Comparison of ENCODE assay signal across 8 cellular contexts in genomic region chr17:58531661-58532554, GRCh38. TPM values are rescaled to one million over a fixed set of nuclear protein-coding genes. Genes with fewer than 3 reads are reported as not detected.
A peak's percentile ranks its signal among the peaks of the same experiment; 100 is the strongest.
DNase-seq lines count a peak whose midpoint lies in the region; ATAC-seq and TF ChIP-seq lines count a peak whose summit lies in the region.

No MANE protein-coding gene starts in this region.

- H3K4me2 ChIP-seq in SK-N-SH, result peak overlapping the region; percentile 99
- H3K4me2 ChIP-seq in trophoblast cell (ENCODE audit: low read length), result peak overlapping the region; percentile 81

- intact Hi-C loops in left ventricle myocardium inferior (cut with micrococcal nuclease), result no loop called here

- H3K27ac ChIP-seq in SK-N-SH (ENCODE audit: low read depth in 2 of 2, low read length in 1 of 2) (no peak overlapping the region), left ventricle myocardium inferior (replicated peaks) (peak overlapping the region; percentile 82), trophoblast cell (ENCODE audit: low read depth, low read length) (no peak overlapping the region)

- H3K9ac ChIP-seq in SK-N-SH (no peak overlapping the region), trophoblast cell (ENCODE audit: low read length) (no peak overlapping the region)

- no peaks in the 10 kb centered on the region for H3F3A ChIP-seq in SK-N-SH (replicated peaks; ENCODE audit: insufficient read depth)

- TF ChIP-seq EP300 in SK-N-SH (IDR thresholded peaks at IDR 0.05; ENCODE audit: borderline replicate concordance in 1 of 2, low read depth in 1 of 2, low read length in 1 of 2), result no peak

- ATAC-seq in HG03095 (IDR thresholded peaks at IDR 0.05; ENCODE audit: unreplicated experiment), result peak; percentile 66
- ATAC-seq in HG03378 (IDR thresholded peaks at IDR 0.05; ENCODE audit: unreplicated experiment), result no peak

- H3K4me3 ChIP-seq in SK-N-SH (ENCODE audit: low read depth in 2 of 2, low read length in 1 of 2), result peak overlapping the region; percentile 59 to 74
- peak overlapping the region; percentile 75 for H3K4me3 ChIP-seq in left ventricle myocardium inferior
- H3K4me3 ChIP-seq in trophoblast cell (ENCODE audit: low read depth, low read length), result peak overlapping the region; percentile 65

- DNase-seq in EL (peak; percentile 54), SK-N-SH (peak; percentile 95), amniotic epithelial cell (ENCODE audit: low read depth) (peak; percentile 28), left ventricle myocardium inferior (peak; percentile 73), trophoblast cell (peak; percentile 32 to 67), OCI-M2 (lab: John Stamatoyannopoulos, UW; ENCODE audit: unreplicated experiment) (no peak)

- no peaks in the 10 kb centered on the region for H3K79me2 ChIP-seq in SK-N-SH (ENCODE audit: insufficient read depth)
- H3K79me2 ChIP-seq in trophoblast cell (ENCODE audit: control insufficient read depth, insufficient read depth, low read length, poor library complexity), result no peaks in the 10 kb centered on the region

- TF ChIP-seq CTCF in SK-N-SH (IDR thresholded peaks at IDR 0.05), result no peak
- no peak for TF ChIP-seq CTCF in left ventricle myocardium inferior (IDR thresholded peaks at IDR 0.05; ENCODE audit: borderline replicate concordance)

- H3K9me3 ChIP-seq in SK-N-SH (no peaks in the 10 kb centered on the region), left ventricle myocardium inferior (replicated peaks) (no peaks in the 10 kb centered on the region), trophoblast cell (ENCODE audit: insufficient read depth, low read depth, low read length) (no peaks in the 10 kb centered on the region)

- no peak overlapping the region for H3K4ac ChIP-seq in trophoblast cell (ENCODE audit: low read depth, low read length)

- no peaks in the 10 kb centered on the region for H3K36me3 ChIP-seq in SK-N-SH (replicated peaks in 1 of 2; ENCODE audit: control insufficient read depth in 1 of 2, insufficient read depth in 2 of 2, low read length in 1 of 2)
- no peaks in the 10 kb centered on the region for H3K36me3 ChIP-seq in left ventricle myocardium inferior
- H3K36me3 ChIP-seq in trophoblast cell (ENCODE audit: control insufficient read depth in 1 of 2, insufficient read depth in 2 of 2, low read length in 2 of 2), result no peaks in the 10 kb centered on the region

- H3K18ac ChIP-seq in trophoblast cell (ENCODE audit: low read length), result no peak overlapping the region

- H3K79me1 ChIP-seq in trophoblast cell (ENCODE audit: low read length), result no peaks in the 10 kb centered on the region

- no peak overlapping the region for H4K12ac ChIP-seq in trophoblast cell (ENCODE audit: low read depth, low read length)

- POLR2A ChIA-PET in SK-N-SH (lab: Yijun Ruan, JAX), result interaction anchor here (0.9 to 1.3 kb wide), 5 partner anchors 13 to 223 kb away, joined by 3 to 11 read pairs (median 4); partner anchors contain the start of gene PPM1E

- H2AFZ ChIP-seq in SK-N-SH (ENCODE audit: low read depth) (peak overlapping the region; percentile 91), trophoblast cell (ENCODE audit: insufficient read depth, low read length, poor library complexity) (no peak overlapping the region)

- H3K4me1 ChIP-seq in SK-N-SH (ENCODE audit: control insufficient read depth in 1 of 2, insufficient read depth in 2 of 2, low read depth in 1 of 2, low read length in 1 of 2) (peaks cover 5 to 21% of the 10 kb centered on the region in 2 experiments; a peak in 2 of 4 replicates), left ventricle myocardium inferior (peaks cover 92% of the 10 kb centered on the region), trophoblast cell (ENCODE audit: control insufficient read depth in 1 of 2, insufficient read depth in 2 of 2, low read length in 2 of 2) (peaks cover 9 to 25% of the 10 kb centered on the region in 2 experiments)

- H2BK5ac ChIP-seq in trophoblast cell (ENCODE audit: low read depth, low read length, poor library complexity), result no peak overlapping the region

- H3K27me3 ChIP-seq in SK-N-SH (ENCODE audit: insufficient read depth), result no peaks in the 10 kb centered on the region
- no peaks in the 10 kb centered on the region for H3K27me3 ChIP-seq in left ventricle myocardium inferior (ENCODE audit: low read depth)
- peaks cover 16% of the 10 kb centered on the region for H3K27me3 ChIP-seq in trophoblast cell (ENCODE audit: insufficient read depth, low read length)

- CTCF ChIA-PET in SK-N-SH (lab: Yijun Ruan, JAX), result interaction anchor here (0.7 to 10.3 kb wide), 11 partner anchors 12 to 674 kb away, joined by 3 to 112 read pairs (median 4); a partner anchor contains a TSS

- no peak overlapping the region for H4K8ac ChIP-seq in trophoblast cell (ENCODE audit: low read depth, low read length)

- no peak overlapping the region for H3K23ac ChIP-seq in trophoblast cell (ENCODE audit: low read length)

- no peak for TF ChIP-seq RAD21 in SK-N-SH (IDR thresholded peaks at IDR 0.05; ENCODE audit: low read length)

- H3K14ac ChIP-seq in trophoblast cell (ENCODE audit: low read length), result no peak overlapping the region

- H2AK5ac ChIP-seq in trophoblast cell (ENCODE audit: low read length), result no peak overlapping the region

- H4K91ac ChIP-seq in trophoblast cell (ENCODE audit: low read depth, low read length), result no peak overlapping the region

- H4K20me1 ChIP-seq in SK-N-SH (ENCODE audit: insufficient read depth), result no peaks in the 10 kb centered on the region

- H2BK12ac ChIP-seq in trophoblast cell (ENCODE audit: low read length), result no peak overlapping the region

- 5% methylated on average over 54 of the region's 82 CpGs for WGBS in SK-N-SH (ENCODE audit: low lambda C conversion rate)
- no CpG with 5 or more reads among the region's 82 CpGs for WGBS in trophoblast cell (ENCODE audit: extremely low coverage, insufficient coverage, insufficient read length)

- H3K9me2 ChIP-seq in SK-N-SH, result no peaks in the 10 kb centered on the region

- no peak overlapping the region for H2BK120ac ChIP-seq in trophoblast cell (ENCODE audit: insufficient read depth, low read length, poor library complexity)

TF ChIP-seq in SK-N-SH, 30 proteins besides CTCF, POLR2A, EP300 and RAD21:
- TF ChIP-seq NRF1 (IDR thresholded peaks at IDR 0.05; ENCODE audit: low read depth, low read length), result peak; percentile 38; the same call in 1 of the 2 replicates
- peak; percentile 79 for TF ChIP-seq REST (IDR thresholded peaks at IDR 0.05; ENCODE audit: low read depth, low read length)
- no peak for TF ChIP-seq TEAD4 (IDR thresholded peaks at IDR 0.05; ENCODE audit: borderline replicate concordance, insufficient read depth)

RNA-seq across cellular contexts. Expression of gene MTMR4, which starts 17.5 kb away (rescaled TPM):
- polyA plus RNA-seq in SK-N-SH (2012; rRNA removed), result 23.3 and 30.4 TPM in 2 replicates
- 14.9 and 19.0 TPM in 2 replicates for polyA plus RNA-seq in SK-N-SH (2012; cell fraction: cytosol; rRNA removed)
- 78.4 and 88.5 TPM in 2 replicates for polyA plus RNA-seq in SK-N-SH (2012; cell fraction: nucleus; rRNA removed)
- total RNA-seq in left ventricle myocardium inferior, result 24.0 TPM
- 36.4 and 37.2 TPM in 2 replicates for polyA plus RNA-seq in trophoblast cell (2013)

RNA-seq across cellular contexts. Expression of gene HSF5, which starts 43.7 kb away (rescaled TPM):
- polyA plus RNA-seq in SK-N-SH (2012; rRNA removed), result not detected in 2 replicates
- polyA plus RNA-seq in SK-N-SH (2012; cell fraction: cytosol; rRNA removed), result 0.01 TPM in 2 replicates
- polyA plus RNA-seq in SK-N-SH (2012; cell fraction: nucleus; rRNA removed), result 0.05 TPM in 1 of 2 replicates, not detected in the other
- not detected for total RNA-seq in left ventricle myocardium inferior
- 0.01 TPM in 1 of 2 replicates, not detected in the other for polyA plus RNA-seq in trophoblast cell (2013)
